ENCODE assay signal across 19 cellular contexts in genomic region chr5:96350678-96351077, GRCh38.
"Had no signal": no experiment of that assay in that cellular context is flagged by ENCODE, and none has a peak within 500 bp of the region (broad histone marks: within the 10 kb centered on the region; RNA-seq: fewer than 3 reads in every experiment).

No MANE protein-coding gene starts in this region.

- H3K4me1 ChIP-seq: pancreas, sigmoid colon had no signal

- H3K27me3 ChIP-seq: brain microvascular endothelial cell, pancreas, sigmoid colon had no signal

- H3K4me3 ChIP-seq: mucosa of descending colon, pancreas, sigmoid colon had no signal

- H3K9me3 ChIP-seq: mucosa of descending colon, pancreas, sigmoid colon had no signal

- H3K27ac ChIP-seq: brain microvascular endothelial cell, epithelial cell of prostate, pancreas, sigmoid colon had no signal

- ATAC-seq: activated CD8-positive, alpha-beta T cell treated with anti-CD3 and anti-CD28 coated beads for 36 hours; activated naive CD4-positive, alpha-beta T cell treated with anti-CD3 and anti-CD28 coated beads, Interleukin-2, amount 50 U/mL, for 72 hours; activated T-cell treated with anti-CD3 and anti-CD28 coated beads, Interleukin-2, amount 50 U/mL, for 4 hours; left colon; mucosa of descending colon; naive thymus-derived CD4-positive, alpha-beta T cell; stimulated activated memory B cell treated with anti-CD40 and anti-IgM and Interleukin-4, amounts not matched to agents 10 μg/mL and 1 μg/mL and 100 μg/mL, for 72 hours; WTC11 had no signal

- H3K36me3 ChIP-seq: brain microvascular endothelial cell, pancreas, sigmoid colon had no signal

- DNase-seq: activated CD4-positive, alpha-beta T cell treated with anti-CD3 and anti-CD28 coated beads for 4 hours; activated CD8-positive, alpha-beta T cell treated with anti-CD3 and anti-CD28 coated beads for 36 hours; activated effector memory CD4-positive, alpha-beta T cell treated with anti-CD3 and anti-CD28 coated beads, Interleukin-2, amount 50 U/mL, for 16 hours; activated T-cell treated with anti-CD3 and anti-CD28 coated beads, Interleukin-2, amount 50 U/mL, for 4 hours; amygdala; brain microvascular endothelial cell; cerebellar nuclear complex; effector memory CD4-positive, alpha-beta T cell; head of caudate nucleus; left colon; mucosa of descending colon; naive thymus-derived CD4-positive, alpha-beta T cell; pancreas; sigmoid colon; T-helper 2 cell had no signal
